In genomic region chr2:125870264-125870663, GRCh38 we compare ENCODE assay signal across 1 cellular context.
TF ChIP-seq lines count a peak whose summit lies in the region.

No MANE protein-coding gene starts in this region.

TF ChIP-seq in WTC11, 78 proteins besides CTCF, POLR2A, EP300 and RAD21 (continued from another document):
- TF ChIP-seq ARID4B (CRISPR knock-in tag; IDR thresholded peaks at IDR 0.05; ENCODE audit: borderline replicate concordance) (no peak), ZNF232 (CRISPR knock-in tag; IDR thresholded peaks at IDR 0.05) (no peak), E2F4 (CRISPR knock-in tag; IDR thresholded peaks at IDR 0.05; ENCODE audit: borderline replicate concordance, low read depth) (no peak), PRRX2 (CRISPR knock-in tag; IDR thresholded peaks at IDR 0.05) (no peak), NR3C1 (CRISPR knock-in tag; conservative IDR thresholded peaks at IDR 0.05; ENCODE audit: low read depth) (no peak)
